12 cellular contexts compared by ENCODE assay signal in the genomic region with DNA sequence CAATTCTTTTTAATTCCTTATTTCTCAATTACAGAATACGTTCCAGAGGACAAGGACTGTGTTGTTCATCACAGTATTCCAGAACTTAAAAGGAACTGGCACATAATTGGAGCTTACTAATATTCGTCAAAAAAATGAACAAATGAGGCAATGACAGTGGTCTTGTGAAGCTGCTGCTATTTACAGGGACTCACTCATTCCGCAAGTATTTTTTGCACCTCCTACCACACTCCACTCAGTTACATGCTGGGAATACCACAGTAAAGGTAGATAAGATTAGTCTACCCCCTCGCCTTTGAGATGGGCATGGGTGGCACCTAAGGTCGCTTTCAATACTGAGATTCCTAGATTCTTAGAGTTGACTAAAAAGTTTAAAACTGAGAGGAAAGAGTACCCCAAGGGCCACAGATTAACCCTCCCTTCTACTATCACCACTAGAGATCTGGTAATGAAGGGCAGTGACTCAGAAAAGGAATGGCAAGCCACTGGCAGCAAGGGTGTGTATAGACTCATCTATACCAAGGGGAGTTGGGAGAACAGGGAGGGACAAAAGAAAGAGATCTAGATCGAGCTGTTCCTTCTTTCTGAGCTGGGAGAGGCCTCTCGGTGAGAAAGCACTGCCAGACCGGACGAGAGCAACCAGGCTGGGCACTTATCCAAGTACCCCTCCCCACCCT.
A peak's percentile ranks its signal among the peaks of the same experiment; 100 is the strongest.
DNase-seq lines count a peak whose midpoint lies in the region; ATAC-seq and TF ChIP-seq lines count a peak whose summit lies in the region.
"Had no signal": no experiment of that assay in that cellular context is flagged by ENCODE, and none has a peak within 500 bp of the region (broad histone marks: within the 10 kb centered on the region; RNA-seq: fewer than 3 reads in every experiment).

No MANE protein-coding gene starts in this region.

- H3K9ac ChIP-seq in adipocyte (ENCODE audit: low read length): peak overlapping the region; percentile 34
- H3K9ac ChIP-seq in neuronal stem cell (ENCODE audit: low read depth, low read length, poor library complexity): no peak overlapping the region

- H3K27me3 Mint-ChIP-seq in HFFc6 (ENCODE audit: insufficient read depth): no peaks in the 10 kb centered on the region; the same call in none of the 2 replicates

- no peak overlapping the region for H3K4me2 ChIP-seq in neuronal stem cell (ENCODE audit: insufficient read depth, low read length, poor library complexity, severe bottlenecking)

- WGBS in neuronal stem cell (ENCODE audit: extremely low coverage in 2 of 2, insufficient read length in 2 of 2, insufficient replicate concordance in 1 of 2), 2 donors: no CpG with 5 or more reads among the region's 9 CpGs

- H3K4ac ChIP-seq in neuronal stem cell (ENCODE audit: low read length): no peak overlapping the region

- H2BK12ac ChIP-seq in neuronal stem cell (ENCODE audit: low read length): no peak overlapping the region

- no peak overlapping the region for H2BK5ac ChIP-seq in neuronal stem cell (ENCODE audit: low read length)

- no peak overlapping the region for H2BK15ac ChIP-seq in neuronal stem cell (ENCODE audit: low read length)

- H3K4me1 Mint-ChIP-seq in HFFc6 (ENCODE audit: low read depth): peaks cover 91% of the 10 kb centered on the region
- H3K4me1 Mint-ChIP-seq in stimulated activated effector memory CD8-positive, alpha-beta T cell treated with anti-CD3 and anti-CD28 coated beads, Interleukin-12 subunit alpha, Interleukin-12 subunit beta, amount 100 ng/mL, for 72 hours: no peaks in the 10 kb centered on the region

- H3K9me3 ChIP-seq in adipocyte (ENCODE audit: control insufficient read depth, low read length) (no peaks in the 10 kb centered on the region), neuronal stem cell (replicated peaks in 1 of 2; ENCODE audit: control insufficient read depth in 2 of 2, insufficient read depth in 1 of 2, low read depth in 1 of 2, low read length in 2 of 2) (no peaks in the 10 kb centered on the region)

- no peaks in the 10 kb centered on the region for H3K9me3 Mint-ChIP-seq in HFFc6
- H3K9me3 Mint-ChIP-seq in stimulated activated effector memory CD8-positive, alpha-beta T cell treated with anti-CD3 and anti-CD28 coated beads, Interleukin-12 subunit alpha, Interleukin-12 subunit beta, amount 100 ng/mL, for 72 hours: no peaks in the 10 kb centered on the region

- peak overlapping the region; percentile 75 for H3K4me3 Mint-ChIP-seq in HFFc6
- no peak overlapping the region for H3K4me3 Mint-ChIP-seq in stimulated activated effector memory CD8-positive, alpha-beta T cell treated with anti-CD3 and anti-CD28 coated beads, Interleukin-12 subunit alpha, Interleukin-12 subunit beta, amount 100 ng/mL, for 72 hours

- H2AK5ac ChIP-seq in neuronal stem cell (ENCODE audit: low read depth, low read length): no peak overlapping the region

- peak; percentile 42 for ATAC-seq in stimulated activated effector memory CD8-positive, alpha-beta T cell treated with anti-CD3 and anti-CD28 coated beads, Interleukin-12 subunit alpha, Interleukin-12 subunit beta, amount 100 ng/mL, for 72 hours
- ATAC-seq in GM18868 (IDR thresholded peaks at IDR 0.05; ENCODE audit: unreplicated experiment): no peak

- peaks cover 4% of the 10 kb centered on the region for H3K36me3 Mint-ChIP-seq in HFFc6 (ENCODE audit: low read depth)
- H3K36me3 Mint-ChIP-seq in stimulated activated effector memory CD8-positive, alpha-beta T cell treated with anti-CD3 and anti-CD28 coated beads, Interleukin-12 subunit alpha, Interleukin-12 subunit beta, amount 100 ng/mL, for 72 hours: no peaks in the 10 kb centered on the region

- no peak for TF ChIP-seq CTCF in HFFc6 (IDR thresholded peaks at IDR 0.05)

- H3K27ac Mint-ChIP-seq in HFFc6: peak overlapping the region; percentile 92
- no peak overlapping the region for H3K27ac Mint-ChIP-seq in stimulated activated effector memory CD8-positive, alpha-beta T cell treated with anti-CD3 and anti-CD28 coated beads, Interleukin-12 subunit alpha, Interleukin-12 subunit beta, amount 100 ng/mL, for 72 hours

- no peak overlapping the region for H3K23ac ChIP-seq in neuronal stem cell (ENCODE audit: low read depth, low read length, poor library complexity)

- H3K27me3 ChIP-seq in adipocyte (replicated peaks; ENCODE audit: control insufficient read depth, insufficient read depth, low read length) (no peaks in the 10 kb centered on the region), neuronal stem cell (ENCODE audit: control insufficient read depth in 3 of 3, insufficient read depth in 3 of 3, low read depth in 1 of 3, low read length in 3 of 3) (no peaks in the 10 kb centered on the region)

- H3K27ac ChIP-seq in neuronal stem cell (replicated peaks; ENCODE audit: low read length): no peak overlapping the region
- H3K27ac ChIP-seq: WERI-Rb-1 had no signal

- no peak overlapping the region for H2AFZ ChIP-seq in neuronal stem cell (ENCODE audit: low read length)

- no peak overlapping the region for H3K14ac ChIP-seq in neuronal stem cell (ENCODE audit: low read length)

- DNase-seq in HFFc6 (peak; percentile 69), adipocyte (ENCODE audit: low read depth) (no peak), islet precursor cell (peak; percentile 66), KG1 (lab: John Stamatoyannopoulos, UW) (no peak), neuronal stem cell (ENCODE audit: low spot score) (no peak)
- DNase-seq in stimulated activated effector memory CD8-positive, alpha-beta T cell treated with anti-CD3 and anti-CD28 coated beads, Interleukin-12 subunit alpha, Interleukin-12 subunit beta, amount 100 ng/mL, for 72 hours (ENCODE audit: low spot score in 2 of 2): no peak
- no peak for DNase-seq in stimulated activated CD4-positive, alpha-beta T cell treated with anti-CD3 and anti-CD28 coated beads, Interleukin-4, amount 100 ng/mL, for 24 hours
- DNase-seq: activated effector memory CD4-positive, alpha-beta T cell treated with Interleukin-2 at 50 U/mL for 16 hours; effector CD8-positive, alpha-beta T cell; NCI-H1694; WERI-Rb-1 had no signal

- H3K79me1 ChIP-seq in neuronal stem cell (ENCODE audit: low read depth, low read length): peaks cover 4% of the 10 kb centered on the region

- H3K18ac ChIP-seq in neuronal stem cell (ENCODE audit: low read length): no peak overlapping the region

- H2BK120ac ChIP-seq in neuronal stem cell (ENCODE audit: low read depth, low read length): no peak overlapping the region

- H3K36me3 ChIP-seq in adipocyte (ENCODE audit: control insufficient read depth, insufficient read depth, low read length, severe bottlenecking): no peaks in the 10 kb centered on the region
- H3K36me3 ChIP-seq in neuronal stem cell (replicated peaks in 1 of 2; ENCODE audit: control insufficient read depth in 2 of 2, insufficient read depth in 2 of 2, low read length in 2 of 2): peaks cover 4 to 23% of the 10 kb centered on the region in 2 donors
- H3K36me3 ChIP-seq: WERI-Rb-1 had no signal

- H3K4me3 ChIP-seq in adipocyte (ENCODE audit: low read length) (no peak overlapping the region), neuronal stem cell (ENCODE audit: low read length in 2 of 2) (no peak overlapping the region)

- H4K8ac ChIP-seq in neuronal stem cell (ENCODE audit: low read depth, low read length): no peak overlapping the region

- H4K91ac ChIP-seq in neuronal stem cell (ENCODE audit: low read depth, low read length, poor library complexity): no peak overlapping the region

- H3K4me1 ChIP-seq in adipocyte (ENCODE audit: control insufficient read depth, insufficient read depth, low read length) (peaks cover 39% of the 10 kb centered on the region), neuronal stem cell (ENCODE audit: control insufficient read depth in 2 of 2, insufficient read depth in 1 of 2, low read depth in 1 of 2, low read length in 2 of 2) (peaks cover 14 to 16% of the 10 kb centered on the region in 2 donors)

Comparison
In these comparisons a context has a peak if more than half of its experiments do, and no peak if none do; other contexts are left out.
1. DNase-seq: peak in HFFc6 (single experiment) and islet precursor cell (single experiment); none in adipocyte (single experiment), stimulated activated effector memory CD8-positive, alpha-beta T cell treated with anti-CD3 and anti-CD28 coated beads, Interleukin-12 subunit alpha, Interleukin-12 subunit beta, amount 100 ng/mL, for 72 hours (0 of 2), KG1 (single experiment), neuronal stem cell (single experiment) and stimulated activated CD4-positive, alpha-beta T cell treated with anti-CD3 and anti-CD28 coated beads, Interleukin-4, amount 100 ng/mL, for 24 hours (single experiment).